ENCODE assay signal across 1 cellular context in the genomic region with DNA sequence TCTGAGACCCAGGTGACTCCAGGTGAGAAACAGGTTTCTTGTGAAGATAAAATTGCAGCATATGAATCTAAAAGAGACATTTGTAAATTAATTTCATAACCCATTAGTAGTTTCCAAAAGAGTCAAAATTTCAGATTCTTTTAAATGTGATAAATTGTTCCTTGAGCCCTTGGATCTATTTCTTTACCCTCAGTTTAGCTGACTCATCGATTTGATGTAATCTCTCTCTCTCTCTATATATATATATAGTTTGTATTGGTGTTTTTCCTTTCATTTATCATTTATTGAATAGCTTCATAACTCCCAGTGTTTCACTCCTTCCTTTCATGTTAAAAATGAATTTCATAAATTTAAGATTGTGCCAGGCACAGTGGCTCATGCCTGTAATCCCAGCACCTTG.
TF ChIP-seq lines count a peak whose summit lies in the region.

No MANE protein-coding gene starts in this region.

TF ChIP-seq in GM23338, 12 proteins besides CTCF, POLR2A, EP300 and RAD21 (continued from another document):
- TF ChIP-seq, protein P1, sequence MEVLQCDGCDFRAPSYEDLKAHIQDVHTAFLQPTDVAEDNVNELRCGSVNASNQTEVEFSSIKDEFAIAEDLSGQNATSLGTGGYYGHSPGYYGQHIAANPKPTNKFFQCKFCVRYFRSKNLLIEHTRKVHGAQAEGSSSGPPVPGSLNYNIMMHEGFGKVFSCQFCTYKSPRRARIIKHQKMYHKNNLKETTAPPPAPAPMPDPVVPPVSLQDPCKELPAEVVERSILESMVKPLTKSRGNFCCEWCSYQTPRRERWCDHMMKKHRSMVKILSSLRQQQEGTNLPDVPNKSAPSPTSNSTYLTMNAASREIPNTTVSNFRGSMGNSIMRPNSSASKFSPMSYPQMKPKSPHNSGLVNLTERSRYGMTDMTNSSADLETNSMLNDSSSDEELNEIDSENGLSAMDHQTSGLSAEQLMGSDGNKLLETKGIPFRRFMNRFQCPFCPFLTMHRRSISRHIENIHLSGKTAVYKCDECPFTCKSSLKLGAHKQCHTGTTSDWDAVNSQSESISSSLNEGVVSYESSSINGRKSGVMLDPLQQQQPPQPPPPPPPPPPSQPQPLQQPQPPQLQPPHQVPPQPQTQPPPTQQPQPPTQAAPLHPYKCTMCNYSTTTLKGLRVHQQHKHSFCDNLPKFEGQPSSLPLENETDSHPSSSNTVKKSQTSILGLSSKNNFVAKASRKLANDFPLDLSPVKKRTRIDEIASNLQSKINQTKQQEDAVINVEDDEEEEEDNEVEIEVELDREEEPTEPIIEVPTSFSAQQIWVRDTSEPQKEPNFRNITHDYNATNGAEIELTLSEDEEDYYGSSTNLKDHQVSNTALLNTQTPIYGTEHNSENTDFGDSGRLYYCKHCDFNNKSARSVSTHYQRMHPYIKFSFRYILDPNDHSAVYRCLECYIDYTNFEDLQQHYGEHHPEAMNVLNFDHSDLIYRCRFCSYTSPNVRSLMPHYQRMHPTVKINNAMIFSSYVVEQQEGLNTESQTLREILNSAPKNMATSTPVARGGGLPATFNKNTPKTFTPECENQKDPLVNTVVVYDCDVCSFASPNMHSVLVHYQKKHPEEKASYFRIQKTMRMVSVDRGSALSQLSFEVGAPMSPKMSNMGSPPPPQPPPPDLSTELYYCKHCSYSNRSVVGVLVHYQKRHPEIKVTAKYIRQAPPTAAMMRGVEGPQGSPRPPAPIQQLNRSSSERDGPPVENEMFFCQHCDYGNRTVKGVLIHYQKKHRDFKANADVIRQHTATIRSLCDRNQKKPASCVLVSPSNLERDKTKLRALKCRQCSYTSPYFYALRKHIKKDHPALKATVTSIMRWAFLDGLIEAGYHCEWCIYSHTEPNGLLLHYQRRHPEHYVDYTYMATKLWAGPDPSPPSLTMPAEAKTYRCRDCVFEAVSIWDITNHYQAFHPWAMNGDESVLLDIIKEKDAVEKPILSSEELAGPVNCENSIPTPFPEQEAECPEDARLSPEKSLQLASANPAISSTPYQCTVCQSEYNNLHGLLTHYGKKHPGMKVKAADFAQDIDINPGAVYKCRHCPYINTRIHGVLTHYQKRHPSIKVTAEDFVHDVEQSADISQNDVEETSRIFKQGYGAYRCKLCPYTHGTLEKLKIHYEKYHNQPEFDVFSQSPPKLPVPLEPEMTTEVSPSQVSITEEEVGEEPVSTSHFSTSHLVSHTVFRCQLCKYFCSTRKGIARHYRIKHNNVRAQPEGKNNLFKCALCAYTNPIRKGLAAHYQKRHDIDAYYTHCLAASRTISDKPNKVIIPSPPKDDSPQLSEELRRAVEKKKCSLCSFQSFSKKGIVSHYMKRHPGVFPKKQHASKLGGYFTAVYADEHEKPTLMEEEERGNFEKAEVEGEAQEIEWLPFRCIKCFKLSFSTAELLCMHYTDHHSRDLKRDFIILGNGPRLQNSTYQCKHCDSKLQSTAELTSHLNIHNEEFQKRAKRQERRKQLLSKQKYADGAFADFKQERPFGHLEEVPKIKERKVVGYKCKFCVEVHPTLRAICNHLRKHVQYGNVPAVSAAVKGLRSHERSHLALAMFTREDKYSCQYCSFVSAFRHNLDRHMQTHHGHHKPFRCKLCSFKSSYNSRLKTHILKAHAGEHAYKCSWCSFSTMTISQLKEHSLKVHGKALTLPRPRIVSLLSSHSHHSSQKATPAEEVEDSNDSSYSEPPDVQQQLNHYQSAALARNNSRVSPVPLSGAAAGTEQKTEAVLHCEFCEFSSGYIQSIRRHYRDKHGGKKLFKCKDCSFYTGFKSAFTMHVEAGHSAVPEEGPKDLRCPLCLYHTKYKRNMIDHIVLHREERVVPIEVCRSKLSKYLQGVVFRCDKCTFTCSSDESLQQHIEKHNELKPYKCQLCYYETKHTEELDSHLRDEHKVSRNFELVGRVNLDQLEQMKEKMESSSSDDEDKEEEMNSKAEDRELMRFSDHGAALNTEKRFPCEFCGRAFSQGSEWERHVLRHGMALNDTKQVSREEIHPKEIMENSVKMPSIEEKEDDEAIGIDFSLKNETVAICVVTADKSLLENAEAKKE (CRISPR knock-in tag; IDR thresholded peaks at IDR 0.05) = no peak
- no peak for TF ChIP-seq ZNF331 (CRISPR knock-in tag; IDR thresholded peaks at IDR 0.05; ENCODE audit: low read depth)
- TF ChIP-seq, protein P2, sequence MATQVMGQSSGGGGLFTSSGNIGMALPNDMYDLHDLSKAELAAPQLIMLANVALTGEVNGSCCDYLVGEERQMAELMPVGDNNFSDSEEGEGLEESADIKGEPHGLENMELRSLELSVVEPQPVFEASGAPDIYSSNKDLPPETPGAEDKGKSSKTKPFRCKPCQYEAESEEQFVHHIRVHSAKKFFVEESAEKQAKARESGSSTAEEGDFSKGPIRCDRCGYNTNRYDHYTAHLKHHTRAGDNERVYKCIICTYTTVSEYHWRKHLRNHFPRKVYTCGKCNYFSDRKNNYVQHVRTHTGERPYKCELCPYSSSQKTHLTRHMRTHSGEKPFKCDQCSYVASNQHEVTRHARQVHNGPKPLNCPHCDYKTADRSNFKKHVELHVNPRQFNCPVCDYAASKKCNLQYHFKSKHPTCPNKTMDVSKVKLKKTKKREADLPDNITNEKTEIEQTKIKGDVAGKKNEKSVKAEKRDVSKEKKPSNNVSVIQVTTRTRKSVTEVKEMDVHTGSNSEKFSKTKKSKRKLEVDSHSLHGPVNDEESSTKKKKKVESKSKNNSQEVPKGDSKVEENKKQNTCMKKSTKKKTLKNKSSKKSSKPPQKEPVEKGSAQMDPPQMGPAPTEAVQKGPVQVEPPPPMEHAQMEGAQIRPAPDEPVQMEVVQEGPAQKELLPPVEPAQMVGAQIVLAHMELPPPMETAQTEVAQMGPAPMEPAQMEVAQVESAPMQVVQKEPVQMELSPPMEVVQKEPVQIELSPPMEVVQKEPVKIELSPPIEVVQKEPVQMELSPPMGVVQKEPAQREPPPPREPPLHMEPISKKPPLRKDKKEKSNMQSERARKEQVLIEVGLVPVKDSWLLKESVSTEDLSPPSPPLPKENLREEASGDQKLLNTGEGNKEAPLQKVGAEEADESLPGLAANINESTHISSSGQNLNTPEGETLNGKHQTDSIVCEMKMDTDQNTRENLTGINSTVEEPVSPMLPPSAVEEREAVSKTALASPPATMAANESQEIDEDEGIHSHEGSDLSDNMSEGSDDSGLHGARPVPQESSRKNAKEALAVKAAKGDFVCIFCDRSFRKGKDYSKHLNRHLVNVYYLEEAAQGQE (IDR thresholded peaks at IDR 0.05; ENCODE audit: unreplicated experiment) = no peak
TF ChIP-seq in GM23338: peak in this region for 0.
